Comparison of ENCODE assay signal across 8 cellular contexts in genomic region chr5:157607371-157608161, GRCh38. TPM values are rescaled to one million over a fixed set of nuclear protein-coding genes. Genes with fewer than 3 reads are reported as not detected.
DNase-seq lines count a peak whose midpoint lies in the region; ATAC-seq and TF ChIP-seq lines count a peak whose summit lies in the region.

No MANE protein-coding gene starts in this region.

- intact Hi-C loops in sciatic nerve (cut with DNase I) = no loop called here

- DNase-seq in EH (ENCODE audit: low read depth) (peak; percentile 70), epithelial cell of proximal tubule (ENCODE audit: low read depth) (peak; percentile 25), sciatic nerve (ENCODE audit: low spot score) (no peak), OCI-M1 (lab: John Stamatoyannopoulos, UW) (no peak), NCI-H345 treated with DMSO at 0.1 percent for 48 hours (lab: John Stamatoyannopoulos, UW; ENCODE audit: unreplicated experiment) (no peak)
- peak; percentile 75 for DNase-seq in activated CD4-positive, alpha-beta T cell treated with anti-CD3 and anti-CD28 coated beads for 48 hours
- peak; percentile 12 to 48 for DNase-seq in stimulated activated CD8-positive, alpha-beta memory T cell treated with anti-CD3 and anti-CD28 coated beads, Interleukin-4, amount 100 ng/mL, for 4 hours (ENCODE audit: low read depth in 2 of 2, low spot score in 1 of 2)

- no peak overlapping the region for H3K4me3 ChIP-seq in epithelial cell of proximal tubule (ENCODE audit: low read depth, low read length)

- ATAC-seq in HG03175 (IDR thresholded peaks at IDR 0.05; ENCODE audit: unreplicated experiment) (peak; percentile 64), sciatic nerve (no peak)

- no peak for TF ChIP-seq CTCF in epithelial cell of proximal tubule (conservative IDR thresholded peaks at IDR 0.05; ENCODE audit: low read depth, low read length)

RNA-seq across cellular contexts. Expression of gene ADAM19, which starts 32.0 kb away (rescaled TPM):
- 19.3 and 45.8 TPM in 2 replicates for total RNA-seq in epithelial cell of proximal tubule
- 23.0 TPM for total RNA-seq in sciatic nerve

RNA-seq across cellular contexts. Expression of gene SOX30, which starts 44.7 kb away (rescaled TPM):
- total RNA-seq in epithelial cell of proximal tubule (0.23 TPM in 1 of 2 replicates, not detected in the other), sciatic nerve (0.13 TPM)

Comparison
In these comparisons a context has a peak if more than half of its experiments do, and no peak if none do; other contexts are left out.
1. DNase-seq: peak in EH (single experiment), activated CD4-positive, alpha-beta T cell treated with anti-CD3 and anti-CD28 coated beads for 48 hours (single experiment), epithelial cell of proximal tubule (single experiment) and stimulated activated CD8-positive, alpha-beta memory T cell treated with anti-CD3 and anti-CD28 coated beads, Interleukin-4, amount 100 ng/mL, for 4 hours (2 of 2); none in sciatic nerve (single experiment), OCI-M1 (single experiment) and NCI-H345 treated with DMSO at 0.1 percent for 48 hours (single experiment).